In genomic region chr15:74873036-74873755, GRCh38 we compare ENCODE assay signal across 1 cellular context.
TF ChIP-seq lines count a peak whose summit lies in the region.

SCAMP2 (minus strand) TSS chr15:74873365; CDS start chr15:74873255, 110 bp downstream.

TF ChIP-seq in HepG2, 621 proteins besides CTCF, POLR2A, EP300 and RAD21 (continued from another document and continues in another):
- TF ChIP-seq DRAP1 (CRISPR knock-in tag; IDR thresholded peaks at IDR 0.05) (peak; percentile 27; the same call in 1 of the 2 replicates), SOX6 (IDR thresholded peaks at IDR 0.05) (no peak), SOX6 (CRISPR knock-in tag; IDR thresholded peaks at IDR 0.05) (peak; percentile 38; the same call in 1 of the 2 replicates), KMT2B (CRISPR knock-in tag; IDR thresholded peaks at IDR 0.05) (peak; percentile 71; the same call in 1 of the 2 replicates), ARID4A (CRISPR knock-in tag; IDR thresholded peaks at IDR 0.05; ENCODE audit: borderline replicate concordance) (peak; percentile 86), IRF9 (CRISPR knock-in tag; IDR thresholded peaks at IDR 0.05; ENCODE audit: borderline replicate concordance) (peak; percentile 19; the same call in 1 of the 2 replicates), ZEB1 (IDR thresholded peaks at IDR 0.05; ENCODE audit: insufficient replicate concordance, low read depth) (no peak), KLF12 (CRISPR knock-in tag; IDR thresholded peaks at IDR 0.05; ENCODE audit: borderline replicate concordance) (0 out of 2 replicates have a peak, but pooled peaks have one; percentile 51), ZNF687 (CRISPR knock-in tag; IDR thresholded peaks at IDR 0.05) (peak; percentile 76), SCMH1 (CRISPR knock-in tag; IDR thresholded peaks at IDR 0.05; ENCODE audit: borderline replicate concordance) (no peak), GABPB1 (CRISPR knock-in tag; IDR thresholded peaks at IDR 0.05) (peak; percentile 90), BATF2 (CRISPR knock-in tag; IDR thresholded peaks at IDR 0.05) (no peak), SP4 (CRISPR knock-in tag; IDR thresholded peaks at IDR 0.05) (peak; percentile 85), ZNF335 (CRISPR knock-in tag; IDR thresholded peaks at IDR 0.05) (peak; percentile 52; the same call in 1 of the 2 replicates), GMEB2 (CRISPR knock-in tag; IDR thresholded peaks at IDR 0.05; ENCODE audit: low read depth) (no peak), POGZ (CRISPR knock-in tag; IDR thresholded peaks at IDR 0.05) (peak; percentile 26; the same call in 1 of the 2 replicates), HINFP (CRISPR knock-in tag; IDR thresholded peaks at IDR 0.05; ENCODE audit: low read depth) (0 out of 2 replicates have a peak, but pooled peaks have one; percentile 55), PPARG (CRISPR knock-in tag; conservative IDR thresholded peaks at IDR 0.05) (no peak), ZNF639 (CRISPR knock-in tag; conservative IDR thresholded peaks at IDR 0.05) (no peak), ZNF136 (CRISPR knock-in tag; IDR thresholded peaks at IDR 0.05; ENCODE audit: low read depth) (peak; percentile 85; the same call in 1 of the 2 replicates), ATF1 (CRISPR knock-in tag; IDR thresholded peaks at IDR 0.05) (peak; percentile 77), CAMTA2 (CRISPR knock-in tag; IDR thresholded peaks at IDR 0.05; ENCODE audit: borderline replicate concordance) (no peak), ZNF75D (CRISPR knock-in tag; IDR thresholded peaks at IDR 0.05; ENCODE audit: borderline replicate concordance) (no peak), AHR (CRISPR knock-in tag; IDR thresholded peaks at IDR 0.05) (peak; percentile 55; the same call in 1 of the 2 replicates), PREB (CRISPR knock-in tag; IDR thresholded peaks at IDR 0.05) (no peak), ATF4 (CRISPR knock-in tag; IDR thresholded peaks at IDR 0.05) (no peak), KDM1A (CRISPR knock-in tag; IDR thresholded peaks at IDR 0.05) (no peak), ZSCAN9 (CRISPR knock-in tag; IDR thresholded peaks at IDR 0.05; ENCODE audit: borderline replicate concordance) (no peak), HMGA1 (CRISPR knock-in tag; conservative IDR thresholded peaks at IDR 0.05) (no peak), SP1 (IDR thresholded peaks at IDR 0.05) (no peak), SP1 (CRISPR knock-in tag; IDR thresholded peaks at IDR 0.05) (peak; percentile 80), ZNF597 (CRISPR knock-in tag; IDR thresholded peaks at IDR 0.05) (no peak), ZBTB14 (CRISPR knock-in tag; IDR thresholded peaks at IDR 0.05) (0 out of 2 replicates have a peak, but pooled peaks have one; percentile 29), JARID2 (CRISPR knock-in tag; IDR thresholded peaks at IDR 0.05; ENCODE audit: insufficient replicate concordance) (no peak), ZNF460 (CRISPR knock-in tag; IDR thresholded peaks at IDR 0.05; ENCODE audit: borderline replicate concordance) (no peak), ZNF615 (CRISPR knock-in tag; IDR thresholded peaks at IDR 0.05; ENCODE audit: borderline replicate concordance) (no peak), NBN (conservative IDR thresholded peaks at IDR 0.05) (no peak), ISX (CRISPR knock-in tag; conservative IDR thresholded peaks at IDR 0.05) (no peak), NFKB2 (CRISPR knock-in tag; IDR thresholded peaks at IDR 0.05; ENCODE audit: borderline replicate concordance) (peak; percentile 80; the same call in 1 of the 2 replicates)
